ENCODE assay signal across 1 cellular context in the genomic region with DNA sequence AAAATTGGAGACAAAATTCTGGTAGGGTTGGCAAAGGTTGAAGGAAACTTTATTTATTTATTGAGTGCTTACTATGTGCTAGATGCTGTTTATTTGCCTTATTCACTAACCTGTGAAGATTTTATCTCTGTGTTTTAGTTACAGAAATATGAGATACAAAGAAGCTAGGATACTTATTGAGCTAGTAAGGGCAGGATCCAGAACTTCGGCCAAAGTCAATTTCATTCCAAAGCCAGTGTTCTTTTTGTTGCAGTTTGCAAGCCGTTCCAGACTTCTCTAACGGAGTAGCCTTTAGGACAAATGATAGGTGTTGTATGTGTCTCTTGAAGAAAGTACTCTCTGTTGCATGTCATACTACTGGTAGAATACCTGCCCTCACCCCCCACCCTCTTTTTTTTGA.
TF ChIP-seq lines count a peak whose summit lies in the region.

No MANE protein-coding gene starts in this region.

TF ChIP-seq in SK-N-SH, 30 proteins besides CTCF, POLR2A, EP300 and RAD21 (continued from another document):
- TF ChIP-seq, protein P1, sequence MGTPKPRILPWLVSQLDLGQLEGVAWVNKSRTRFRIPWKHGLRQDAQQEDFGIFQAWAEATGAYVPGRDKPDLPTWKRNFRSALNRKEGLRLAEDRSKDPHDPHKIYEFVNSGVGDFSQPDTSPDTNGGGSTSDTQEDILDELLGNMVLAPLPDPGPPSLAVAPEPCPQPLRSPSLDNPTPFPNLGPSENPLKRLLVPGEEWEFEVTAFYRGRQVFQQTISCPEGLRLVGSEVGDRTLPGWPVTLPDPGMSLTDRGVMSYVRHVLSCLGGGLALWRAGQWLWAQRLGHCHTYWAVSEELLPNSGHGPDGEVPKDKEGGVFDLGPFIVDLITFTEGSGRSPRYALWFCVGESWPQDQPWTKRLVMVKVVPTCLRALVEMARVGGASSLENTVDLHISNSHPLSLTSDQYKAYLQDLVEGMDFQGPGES (IDR thresholded peaks at IDR 0.05; ENCODE audit: low read depth, low read length): no peak
- TF ChIP-seq TCF12 (IDR thresholded peaks at IDR 0.05) (no peak), YY1 (IDR thresholded peaks at IDR 0.05; ENCODE audit: low read depth) (no peak), RFX5 (IDR thresholded peaks at IDR 0.05; ENCODE audit: low read length) (no peak), RCOR1 (IDR thresholded peaks at IDR 0.05; ENCODE audit: low read length) (no peak), CHD2 (IDR thresholded peaks at IDR 0.05; ENCODE audit: low read length, partially characterized antibody) (no peak), FOSL2 (IDR thresholded peaks at IDR 0.05; ENCODE audit: borderline replicate concordance, low read depth) (no peak), FOXJ3 (CRISPR knock-in tag; IDR thresholded peaks at IDR 0.05) (no peak)
- TF ChIP-seq, protein P2, sequence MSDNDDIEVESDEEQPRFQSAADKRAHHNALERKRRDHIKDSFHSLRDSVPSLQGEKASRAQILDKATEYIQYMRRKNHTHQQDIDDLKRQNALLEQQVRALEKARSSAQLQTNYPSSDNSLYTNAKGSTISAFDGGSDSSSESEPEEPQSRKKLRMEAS (IDR thresholded peaks at IDR 0.05; ENCODE audit: low read depth): no peak
